29 cellular contexts compared by ENCODE assay signal in genomic region chr1:83770322-83770661, GRCh38.
"Had no signal": no experiment of that assay in that cellular context is flagged by ENCODE, and none has a peak within 500 bp of the region (broad histone marks: within the 10 kb centered on the region; RNA-seq: fewer than 3 reads in every experiment).

No MANE protein-coding gene starts in this region.

- H3K4me3 ChIP-seq: SJSA1 had no signal

- H3K27me3 ChIP-seq: brain microvascular endothelial cell, SJSA1 had no signal

- H3K4me1 Mint-ChIP-seq: activated CD4-positive, alpha-beta memory T cell treated with anti-CD3 and anti-CD28 coated beads, Interleukin-2, amount 10 ng/mL, durations not matched to agents 7 days and 5 days; activated CD8-positive, alpha-beta memory T cell treated with anti-CD3 and anti-CD28 coated beads, Interleukin-2, amount 10 ng/mL, durations not matched to agents 7 days and 5 days; activated naive CD4-positive, alpha-beta T cell treated with anti-CD3 and anti-CD28 coated beads, Interleukin-2, amount 10 ng/mL, durations not matched to agents 7 days and 5 days had no signal

- H3K27ac ChIP-seq: brain microvascular endothelial cell, KMS-11, SJSA1, WERI-Rb-1 had no signal

- H3K4me3 Mint-ChIP-seq: activated CD4-positive, alpha-beta memory T cell treated with anti-CD3 and anti-CD28 coated beads, Interleukin-2, amount 10 ng/mL, durations not matched to agents 7 days and 5 days; activated CD8-positive, alpha-beta memory T cell treated with anti-CD3 and anti-CD28 coated beads, Interleukin-2, amount 10 ng/mL, durations not matched to agents 7 days and 5 days; activated naive CD4-positive, alpha-beta T cell treated with anti-CD3 and anti-CD28 coated beads, Interleukin-2, amount 10 ng/mL, durations not matched to agents 7 days and 5 days; activated naive CD8-positive, alpha-beta T cell; activated naive CD8-positive, alpha-beta T cell treated with anti-CD3 and anti-CD28 coated beads, Interleukin-2, amount 50 U/mL, for 24 hours; T-cell had no signal

- H3K27me3 Mint-ChIP-seq: activated CD4-positive, alpha-beta memory T cell treated with anti-CD3 and anti-CD28 coated beads, Interleukin-2, amount 10 ng/mL, durations not matched to agents 7 days and 5 days; activated CD8-positive, alpha-beta memory T cell treated with anti-CD3 and anti-CD28 coated beads, Interleukin-2, amount 10 ng/mL, durations not matched to agents 7 days and 5 days; activated naive CD4-positive, alpha-beta T cell treated with anti-CD3 and anti-CD28 coated beads, Interleukin-2, amount 10 ng/mL, durations not matched to agents 7 days and 5 days; activated naive CD8-positive, alpha-beta T cell; activated naive CD8-positive, alpha-beta T cell treated with anti-CD3 and anti-CD28 coated beads, Interleukin-2, amount 50 U/mL, for 24 hours; T-cell had no signal

- H3K9ac ChIP-seq: KMS-11, SK-N-SH had no signal

- H3K9me2 ChIP-seq: SK-N-SH had no signal

- H3K4me1 ChIP-seq: SJSA1 had no signal

- H3K36me3 Mint-ChIP-seq: activated CD8-positive, alpha-beta memory T cell treated with anti-CD3 and anti-CD28 coated beads, Interleukin-2, amount 10 ng/mL, durations not matched to agents 7 days and 5 days; activated naive CD4-positive, alpha-beta T cell treated with anti-CD3 and anti-CD28 coated beads, Interleukin-2, amount 10 ng/mL, durations not matched to agents 7 days and 5 days; activated naive CD8-positive, alpha-beta T cell; T-cell had no signal

- DNase-seq: activated CD4-positive, alpha-beta memory T cell treated with anti-CD3 and anti-CD28 coated beads, Interleukin-2, amount 10 ng/mL, durations not matched to agents 7 days and 5 days; activated CD4-positive, alpha-beta T cell treated with anti-CD3 and anti-CD28 coated beads for 1 hour; activated CD4-positive, alpha-beta T cell treated with anti-CD3 and anti-CD28 coated beads for 48 hours; activated CD4-positive, CD25-positive, alpha-beta regulatory T cell; activated CD8-positive, alpha-beta memory T cell treated with anti-CD3 and anti-CD28 coated beads for 24 hours; activated CD8-positive, alpha-beta memory T cell treated with anti-CD3 and anti-CD28 coated beads, Interleukin-2, amount 10 ng/mL, durations not matched to agents 7 days and 5 days; activated CD8-positive, alpha-beta memory T cell treated with anti-CD3 and anti-CD28 coated beads, Interleukin-2, amount 50 U/mL, for 48 hours; activated effector memory CD4-positive, alpha-beta T cell treated with Interleukin-2 at 50 U/mL for 16 hours; activated naive CD4-positive, alpha-beta T cell treated with anti-CD3 and anti-CD28 coated beads, Interleukin-2, amount 10 ng/mL, durations not matched to agents 7 days and 5 days; activated naive CD8-positive, alpha-beta T cell treated with anti-CD3 and anti-CD28 coated beads, Interleukin-2, amount 50 U/mL, for 24 hours; activated T-cell treated with anti-CD3 and anti-CD28 coated beads, Interleukin-2, amount 50 U/mL, for 48 hours; amniotic stem cell; aorta; brain microvascular endothelial cell; central memory CD4-positive, alpha-beta T cell; NCI-H187 treated with DMSO at 0.1 percent for 48 hours; NCI-H226; NCI-H524; NCI-H82; SHP77; SK-N-SH; T-cell; T-helper 2 cell; T-helper 9 cell; WERI-Rb-1 had no signal

- H3K4me2 ChIP-seq: KMS-11, SK-N-SH had no signal

- H3K27ac Mint-ChIP-seq: activated CD4-positive, alpha-beta memory T cell treated with anti-CD3 and anti-CD28 coated beads, Interleukin-2, amount 10 ng/mL, durations not matched to agents 7 days and 5 days; activated CD8-positive, alpha-beta memory T cell treated with anti-CD3 and anti-CD28 coated beads, Interleukin-2, amount 10 ng/mL, durations not matched to agents 7 days and 5 days; activated naive CD4-positive, alpha-beta T cell treated with anti-CD3 and anti-CD28 coated beads, Interleukin-2, amount 10 ng/mL, durations not matched to agents 7 days and 5 days; activated naive CD8-positive, alpha-beta T cell; activated naive CD8-positive, alpha-beta T cell treated with anti-CD3 and anti-CD28 coated beads, Interleukin-2, amount 50 U/mL, for 24 hours; T-cell had no signal

- H3K36me3 ChIP-seq: brain microvascular endothelial cell, SJSA1, WERI-Rb-1 had no signal

- H3K9me3 ChIP-seq: SJSA1, SK-N-SH had no signal

- ATAC-seq: activated CD8-positive, alpha-beta memory T cell treated with anti-CD3 and anti-CD28 coated beads, Interleukin-2, amount 10 ng/mL, durations not matched to agents 7 days and 5 days; activated naive CD8-positive, alpha-beta T cell treated with anti-CD3 and anti-CD28 coated beads, Interleukin-2, amount 50 U/mL, for 24 hours; Panc1; T-cell had no signal
